Comparison of ENCODE assay signal across 11 cellular contexts in the genomic region with DNA sequence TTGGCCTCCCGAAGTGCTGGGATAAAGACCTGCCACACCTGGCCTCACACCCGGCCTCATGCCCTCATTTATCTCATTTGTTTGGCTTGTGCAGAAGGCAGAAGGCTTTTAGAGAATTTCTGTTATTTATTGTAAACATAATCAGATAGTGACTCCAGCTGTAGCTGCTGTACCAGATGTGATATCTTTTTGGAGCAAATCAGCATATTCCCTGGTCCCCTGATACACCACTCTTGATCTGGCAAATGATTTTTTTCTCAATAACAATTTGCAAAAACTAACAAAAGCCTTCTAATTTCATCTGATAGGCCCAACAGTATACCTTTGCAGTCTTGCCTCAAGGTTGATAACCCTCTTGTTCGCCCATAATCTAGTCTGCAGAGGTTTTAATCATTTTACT. TPM values are rescaled to one million over a fixed set of nuclear protein-coding genes. Genes with fewer than 3 reads are reported as not detected.
"Had no signal": no experiment of that assay in that cellular context is flagged by ENCODE, and none has a peak within 500 bp of the region (broad histone marks: within the 10 kb centered on the region; RNA-seq: fewer than 3 reads in every experiment).

No MANE protein-coding gene starts in this region.

- H3K36me3 ChIP-seq: HAP-1 had no signal

- ATAC-seq: HCT116, HepG2 had no signal

- H3K4me3 ChIP-seq: GM23248, HAP-1 had no signal

- H2AFZ ChIP-seq: GM23248 had no signal

- H3K9ac ChIP-seq: GM23248 had no signal

- H3K4me1 ChIP-seq: HAP-1 had no signal

- H3K9me3 ChIP-seq: HAP-1 had no signal

- H3K27ac ChIP-seq: GM23248, HL-60 had no signal

- DNase-seq: GM23248, GOT3, H7, HFFc6 had no signal

RNA-seq across cellular contexts. Expression of a gene that starts 26.5 kb away (rescaled TPM):
- total RNA-seq: GM23248, H4, HepG2, HFFc6, HT1080 had no signal
- polyA plus RNA-seq: GM23248, HepG2, IgD-negative memory B cell had no signal

RNA-seq across cellular contexts. Expression of a gene that starts 42.3 kb away (rescaled TPM):
- polyA plus RNA-seq: IgD-negative memory B cell had no signal
